23 cellular contexts compared by ENCODE assay signal in the genomic region with DNA sequence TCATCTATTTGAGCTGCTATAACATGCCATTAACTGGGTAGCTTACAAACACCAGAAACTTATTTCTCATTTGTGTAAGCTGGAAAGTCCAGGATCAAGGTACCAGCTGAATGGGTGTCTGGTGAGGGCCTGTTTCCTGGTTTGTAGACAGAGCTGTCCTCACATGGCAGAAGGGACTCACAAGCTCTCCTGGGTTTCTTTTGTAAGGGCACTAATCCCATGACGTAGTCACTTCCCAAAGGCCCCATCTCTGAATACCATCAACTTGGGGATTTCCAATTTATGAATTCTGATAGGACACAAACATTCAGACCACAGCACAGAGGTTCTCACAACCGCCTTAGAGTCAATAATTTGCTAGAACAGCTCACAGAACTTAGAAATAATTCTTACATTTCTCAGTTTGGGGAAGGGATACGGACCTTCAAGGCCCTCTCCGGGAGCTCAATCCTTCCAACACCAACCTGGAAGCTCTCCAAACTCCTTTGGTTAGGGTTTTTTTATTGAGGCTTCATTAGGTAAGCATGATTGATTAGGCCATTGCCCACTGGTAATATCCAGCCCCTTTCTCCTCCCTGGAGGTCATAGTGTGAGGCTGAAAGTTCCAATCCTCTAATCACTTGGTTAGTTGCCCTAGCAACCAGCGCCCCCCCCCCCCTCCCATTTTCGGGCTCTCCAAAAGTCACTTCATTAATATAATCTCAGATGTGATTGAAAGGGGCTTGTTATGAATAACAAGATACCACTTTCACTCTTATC. TPM values are rescaled to one million over a fixed set of nuclear protein-coding genes. Genes with fewer than 3 reads are reported as not detected.
DNase-seq lines count a peak whose midpoint lies in the region; ATAC-seq, FAIRE-seq and TF ChIP-seq lines count a peak whose summit lies in the region.
"Had no signal": no experiment of that assay in that cellular context is flagged by ENCODE, and none has a peak within 500 bp of the region (broad histone marks: within the 10 kb centered on the region; RNA-seq: fewer than 3 reads in every experiment).

No MANE protein-coding gene starts in this region.

- TF ChIP-seq CTCF in HepG2 (CRISPR knock-in tag; IDR thresholded peaks at IDR 0.05) (no peak), right lobe of liver (IDR thresholded peaks at IDR 0.05) (no peak)

- peaks cover 11% of the 10 kb centered on the region for H3K79me2 ChIP-seq in HepG2 (ENCODE audit: insufficient read depth, low read length)

- no peak for FAIRE-seq in HepG2 (lab: Jason Lieb, UNC)
- FAIRE-seq: kidney had no signal

- no peak overlapping the region for H3K4me2 ChIP-seq in HepG2 (ENCODE audit: low read depth, low read length)

- H3K4me1 Mint-ChIP-seq in activated CD8-positive, alpha-beta memory T cell treated with anti-CD3 and anti-CD28 coated beads, Interleukin-2, amount 10 ng/mL, durations not matched to agents 7 days and 5 days = peaks cover 7% of the 10 kb centered on the region

- no TSS peak for BruUV-seq in HepG2 (replicated peaks; lab: Mats Ljungman, UMichigan)

- no peak overlapping the region for H3K27ac Mint-ChIP-seq in activated CD8-positive, alpha-beta memory T cell treated with anti-CD3 and anti-CD28 coated beads, Interleukin-2, amount 10 ng/mL, durations not matched to agents 7 days and 5 days
- H3K27ac Mint-ChIP-seq: activated CD8-positive, alpha-beta T cell treated with anti-CD3 and anti-CD28 coated beads for 36 hours; activated naive CD4-positive, alpha-beta T cell treated with anti-CD3 and anti-CD28 coated beads for 36 hours had no signal

- CTCF ChIA-PET in HepG2 (lab: Yijun Ruan, JAX; ENCODE audit: low intra/inter-chr PET ratio, low total read pairs) = no interaction called here
- CTCF ChIA-PET in activated CD8-positive, alpha-beta memory T cell treated with anti-CD3 and anti-CD28 coated beads, Interleukin-2, amount 10 ng/mL, durations not matched to agents 7 days and 5 days (lab: Charles Lee) = interaction anchor here (0.9 kb wide), 1 partner anchor 14 kb away, joined by 3 read pairs; no protein-coding TSS in a partner anchor

- H3K36me3 Mint-ChIP-seq in activated CD8-positive, alpha-beta memory T cell treated with anti-CD3 and anti-CD28 coated beads, Interleukin-2, amount 10 ng/mL, durations not matched to agents 7 days and 5 days = peaks cover 10% of the 10 kb centered on the region

- 0 out of 2 replicates have a peak, but pooled peaks cover 5% of the 10 kb centered on the region for H4K20me1 ChIP-seq in HepG2 (ENCODE audit: insufficient read depth, low read length)

- no peak overlapping the region for H3K4me3 Mint-ChIP-seq in activated CD8-positive, alpha-beta memory T cell treated with anti-CD3 and anti-CD28 coated beads, Interleukin-2, amount 10 ng/mL, durations not matched to agents 7 days and 5 days
- H3K4me3 Mint-ChIP-seq: activated CD8-positive, alpha-beta T cell treated with anti-CD3 and anti-CD28 coated beads for 36 hours; activated naive CD4-positive, alpha-beta T cell treated with anti-CD3 and anti-CD28 coated beads for 36 hours; activated T-cell treated with anti-CD3 and anti-CD28 coated beads, Interleukin-2, amount 50 U/mL, for 4 hours had no signal

- intact Hi-C loops in HepG2 (cut with micrococcal nuclease; ENCODE audit: unreplicated experiment) = no loop called here
- intact Hi-C loops in right lobe of liver (cut with DNase I) = no loop called here

- no peak overlapping the region for H2AFZ ChIP-seq in HepG2 (ENCODE audit: low read length)

- POLR2A ChIA-PET in HepG2 (lab: Yijun Ruan, JAX) = interaction anchor here (0.8 kb wide), 1 partner anchor 43 kb away, joined by 4 read pairs; no protein-coding TSS in a partner anchor

- TF ChIP-seq RAD21 in HepG2 (CRISPR knock-in tag; IDR thresholded peaks at IDR 0.05) = no peak

- H3K4me3 ChIP-seq in HepG2 (replicated peaks in 1 of 3; ENCODE audit: insufficient read depth in 1 of 3, low read depth in 2 of 3, low read length in 3 of 3) (no peak overlapping the region), right lobe of liver (no peak overlapping the region)
- H3K4me3 ChIP-seq: spleen, upper lobe of right lung had no signal

- peak overlapping the region; percentile 17 for H3K27ac ChIP-seq in HepG2 (ENCODE audit: extremely low read length, insufficient read depth, low read length)
- no peak overlapping the region for H3K27ac ChIP-seq in right lobe of liver
- H3K27ac ChIP-seq: foreskin keratinocyte, spleen, upper lobe of right lung had no signal

- DNase-seq in HepG2 (ENCODE audit: low spot score) = no peak
- no peak for DNase-seq in right lobe of liver
- DNase-seq in activated T-cell treated with anti-CD3 and anti-CD28 coated beads, Interleukin-2, amount 50 U/mL, for 48 hours = no peak
- DNase-seq in activated CD8-positive, alpha-beta memory T cell treated with anti-CD3 and anti-CD28 coated beads, Interleukin-2, amount 10 ng/mL, durations not matched to agents 7 days and 5 days = no peak
- no peak for DNase-seq in COLO829 (ENCODE audit: low spot score)
- DNase-seq: activated CD8-positive, alpha-beta T cell treated with anti-CD3 and anti-CD28 coated beads for 36 hours; activated naive CD4-positive, alpha-beta T cell treated with anti-CD3 and anti-CD28 coated beads for 36 hours; activated T-cell treated with anti-CD3 and anti-CD28 coated beads, Interleukin-2, amount 50 U/mL, for 4 hours; aorta; Caco-2; DND-41; foreskin keratinocyte; kidney; NCI-H1417; NCI-H2107; NCI-H510A treated with DMSO at 0.1 percent for 48 hours; nucleus accumbens; spleen; stimulated activated CD4-positive, alpha-beta T cell treated with anti-CD3 and anti-CD28 coated beads, Interleukin-4, amount 100 ng/mL, for 24 hours; upper lobe of right lung had no signal

- H3K4me1 ChIP-seq in HepG2 (ENCODE audit: insufficient read depth, low read length) = peaks cover 20% of the 10 kb centered on the region
- H3K4me1 ChIP-seq in right lobe of liver = peaks cover 0 to 4% (median 0%) of the 10 kb centered on the region in 4 donors
- H3K4me1 ChIP-seq: Caco-2, foreskin keratinocyte, upper lobe of right lung had no signal

- TF ChIP-seq POLR2A in HepG2 (IDR thresholded peaks at IDR 0.05; ENCODE audit: insufficient read depth in 1 of 2, low read depth in 2 of 2, low read length in 2 of 2) (no peak), right lobe of liver (IDR thresholded peaks at IDR 0.05) (no peak)

- H3K9me3 ChIP-seq in HepG2 (ENCODE audit: low read length) = no peaks in the 10 kb centered on the region
- no peaks in the 10 kb centered on the region for H3K9me3 ChIP-seq in right lobe of liver
- H3K9me3 ChIP-seq: Caco-2, spleen, upper lobe of right lung had no signal

- ATAC-seq in HepG2 = no peak
- ATAC-seq in right lobe of liver = no peak
- ATAC-seq in GM21825 (IDR thresholded peaks at IDR 0.05; ENCODE audit: unreplicated experiment) = peak; percentile 63
- peak; percentile 55 for ATAC-seq in HG03460 (IDR thresholded peaks at IDR 0.05; ENCODE audit: unreplicated experiment)
- no peak for ATAC-seq in HG02870 (IDR thresholded peaks at IDR 0.05; ENCODE audit: unreplicated experiment)
- ATAC-seq in activated CD8-positive, alpha-beta memory T cell treated with anti-CD3 and anti-CD28 coated beads, Interleukin-2, amount 10 ng/mL, durations not matched to agents 7 days and 5 days = no peak
- ATAC-seq: activated CD8-positive, alpha-beta T cell treated with anti-CD3 and anti-CD28 coated beads for 36 hours; activated T-cell treated with anti-CD3 and anti-CD28 coated beads, Interleukin-2, amount 50 U/mL, for 4 hours; foreskin keratinocyte; upper lobe of right lung had no signal

- H3K36me3 ChIP-seq in HepG2 (replicated peaks in 1 of 2; ENCODE audit: control insufficient read depth in 1 of 2, insufficient read depth in 2 of 2, low read length in 2 of 2) = peaks cover 0 to 9% of the 10 kb centered on the region in 2 experiments; a peak in 1 of 5 replicates
- H3K36me3 ChIP-seq in right lobe of liver = no peaks in the 10 kb centered on the region
- H3K36me3 ChIP-seq: upper lobe of right lung had no signal

- H3K9me3 Mint-ChIP-seq in activated CD8-positive, alpha-beta memory T cell treated with anti-CD3 and anti-CD28 coated beads, Interleukin-2, amount 10 ng/mL, durations not matched to agents 7 days and 5 days (ENCODE audit: low read depth) = no peaks in the 10 kb centered on the region
- H3K9me3 Mint-ChIP-seq: activated CD8-positive, alpha-beta T cell treated with anti-CD3 and anti-CD28 coated beads for 36 hours; activated naive CD4-positive, alpha-beta T cell treated with anti-CD3 and anti-CD28 coated beads for 36 hours; activated T-cell treated with anti-CD3 and anti-CD28 coated beads, Interleukin-2, amount 50 U/mL, for 4 hours had no signal

- no peak overlapping the region for H3K9ac ChIP-seq in HepG2 (ENCODE audit: insufficient read depth, low read depth, low read length)

- in situ Hi-C loops in HepG2 (cut with HindIII; ENCODE audit: extremely low pct_ligation_motif_present, low pct_unique_long_range_greater_than_20kb) = no loop called here

- TF ChIP-seq EP300 in HepG2 (IDR thresholded peaks at IDR 0.05; ENCODE audit: low read depth in 2 of 2, low read length in 2 of 2) (no peak), HepG2 (CRISPR knock-in tag; IDR thresholded peaks at IDR 0.05; ENCODE audit: borderline replicate concordance) (no peak)

- 94% methylated on average over 5 of the region's 6 CpGs for WGBS in HepG2 (ENCODE audit: low lambda C conversion rate)
- 85% methylated on average over 4 of the region's 6 CpGs for WGBS in right lobe of liver (ENCODE audit: insufficient coverage, low coverage, low lambda C conversion rate, missing lambda C conversion rate)

- no peaks in the 10 kb centered on the region for H3K27me3 ChIP-seq in HepG2 (ENCODE audit: control insufficient read depth in 1 of 2, insufficient read depth in 2 of 2, low read length in 2 of 2)
- no peaks in the 10 kb centered on the region for H3K27me3 ChIP-seq in right lobe of liver
- H3K27me3 ChIP-seq: foreskin keratinocyte, spleen, upper lobe of right lung had no signal

- no peaks in the 10 kb centered on the region for H3K27me3 Mint-ChIP-seq in activated CD8-positive, alpha-beta memory T cell treated with anti-CD3 and anti-CD28 coated beads, Interleukin-2, amount 10 ng/mL, durations not matched to agents 7 days and 5 days
- H3K27me3 Mint-ChIP-seq: activated CD8-positive, alpha-beta T cell treated with anti-CD3 and anti-CD28 coated beads for 36 hours had no signal

RNA-seq across cellular contexts. Expression of a gene that starts 7.6 kb away (rescaled TPM):
- total RNA-seq in HepG2 (2016; rRNA removed; fragmentation: Illumina TruSeq; extraction: Trizol) = 306 and 476 TPM in 2 replicates
- total RNA-seq in HepG2 (2016; cell fraction: cytosol; rRNA removed; fragmentation: Illumina TruSeq; extraction: Trizol; ENCODE audit: low read depth) = 42.9 and 56.4 TPM in 2 replicates
- 309 and 474 TPM in 2 replicates for total RNA-seq in HepG2 (2016; cell fraction: insoluble cytoplasmic fraction; rRNA removed; fragmentation: Illumina TruSeq; extraction: Trizol)
- total RNA-seq in HepG2 (2016; cell fraction: membrane; rRNA removed; fragmentation: Illumina TruSeq; extraction: Trizol) = 79.1 and 92.3 TPM in 2 replicates
- total RNA-seq in HepG2 (2016; cell fraction: nucleus; rRNA removed; fragmentation: Illumina TruSeq; extraction: Trizol) = 126 TPM in 2 replicates
- 95.9 and 102 TPM in 2 replicates for polyA plus RNA-seq in HepG2 (2011; rRNA removed)
- polyA plus RNA-seq in HepG2 (2011; cell fraction: cytosol; rRNA removed) = 43.2 and 82.0 TPM in 2 replicates
- 19.9 and 31.3 TPM in 2 replicates for polyA plus RNA-seq in HepG2 (2011; cell fraction: nucleus; rRNA removed)
- polyA plus RNA-seq in HepG2 (2012) = 102 and 153 TPM in 2 replicates
- polyA plus RNA-seq in HepG2 (2016; cell fraction: cytosol; fragmentation: Illumina TruSeq; extraction: Trizol; ENCODE audit: low read depth) = 26.1 and 28.0 TPM in 2 replicates
- polyA plus RNA-seq in HepG2 (2016; cell fraction: insoluble cytoplasmic fraction; fragmentation: Illumina TruSeq; extraction: Trizol; ENCODE audit: low read depth) = 484 and 519 TPM in 2 replicates
- polyA plus RNA-seq in HepG2 (2016; cell fraction: membrane; fragmentation: Illumina TruSeq; extraction: Trizol; ENCODE audit: low read depth) = 42.3 and 49.5 TPM in 2 replicates
- 166 and 181 TPM in 2 replicates for polyA plus RNA-seq in HepG2 (2016; cell fraction: nucleus; fragmentation: Illumina TruSeq; extraction: Trizol; ENCODE audit: insufficient read depth, low read depth)
- 73.7 and 236 TPM in 2 replicates for polyA minus RNA-seq in HepG2 (2011; rRNA and poly(A)+ RNA removed; ENCODE audit: low replicate concordance)
- 80.4 and 96.1 TPM in 2 replicates for polyA minus RNA-seq in HepG2 (2011; cell fraction: cytosol; rRNA and poly(A)+ RNA removed)
- 51.5 and 96.6 TPM in 2 replicates for polyA minus RNA-seq in HepG2 (2011; cell fraction: nucleus; rRNA and poly(A)+ RNA removed)
- total RNA-seq in right lobe of liver = 100 to 1,000 TPM in 2 of 6 experiments, 10 to 100 TPM in 4; 60.1 to 130 (median 93.9) TPM
- 100 to 1,000 TPM; 160 to 215 TPM for total RNA-seq in activated CD8-positive, alpha-beta memory T cell treated with anti-CD3 and anti-CD28 coated beads, Interleukin-2, amount 10 ng/mL, durations not matched to agents 7 days and 5 days

RNA-seq across cellular contexts. Expression of a gene that starts 16.0 kb away (rescaled TPM):
- total RNA-seq in HepG2 (2016; rRNA removed; fragmentation: Illumina TruSeq; extraction: Trizol) (44.9 and 54.0 TPM in 2 replicates), right lobe of liver (10 to 100 TPM; 11.4 to 23.2 (median 15.3) TPM)
- 13.8 and 14.5 TPM in 2 replicates for total RNA-seq in HepG2 (2016; cell fraction: cytosol; rRNA removed; fragmentation: Illumina TruSeq; extraction: Trizol; ENCODE audit: low read depth)
- 42.9 and 56.1 TPM in 2 replicates for total RNA-seq in HepG2 (2016; cell fraction: insoluble cytoplasmic fraction; rRNA removed; fragmentation: Illumina TruSeq; extraction: Trizol)
- 24.3 and 24.9 TPM in 2 replicates for total RNA-seq in HepG2 (2016; cell fraction: membrane; rRNA removed; fragmentation: Illumina TruSeq; extraction: Trizol)
- 26.7 and 27.1 TPM in 2 replicates for total RNA-seq in HepG2 (2016; cell fraction: nucleus; rRNA removed; fragmentation: Illumina TruSeq; extraction: Trizol)
- 22.4 and 23.1 TPM in 2 replicates for polyA plus RNA-seq in HepG2 (2011; rRNA removed)
- 13.4 and 19.6 TPM in 2 replicates for polyA plus RNA-seq in HepG2 (2011; cell fraction: cytosol; rRNA removed)
- 14.2 and 19.9 TPM in 2 replicates for polyA plus RNA-seq in HepG2 (2011; cell fraction: nucleus; rRNA removed)
- 27.9 and 33.6 TPM in 2 replicates for polyA plus RNA-seq in HepG2 (2012)
- 10.1 and 11.8 TPM in 2 replicates for polyA plus RNA-seq in HepG2 (2016; cell fraction: cytosol; fragmentation: Illumina TruSeq; extraction: Trizol; ENCODE audit: low read depth)
- polyA plus RNA-seq in HepG2 (2016; cell fraction: insoluble cytoplasmic fraction; fragmentation: Illumina TruSeq; extraction: Trizol; ENCODE audit: low read depth) = 53.4 and 56.9 TPM in 2 replicates
- polyA plus RNA-seq in HepG2 (2016; cell fraction: membrane; fragmentation: Illumina TruSeq; extraction: Trizol; ENCODE audit: low read depth) = 20.0 and 20.3 TPM in 2 replicates
- 42.2 and 47.7 TPM in 2 replicates for polyA plus RNA-seq in HepG2 (2016; cell fraction: nucleus; fragmentation: Illumina TruSeq; extraction: Trizol; ENCODE audit: insufficient read depth, low read depth)
- polyA minus RNA-seq in HepG2 (2011; rRNA and poly(A)+ RNA removed; ENCODE audit: low replicate concordance) = 14.2 and 29.7 TPM in 2 replicates
- 7.2 and 11.6 TPM in 2 replicates for polyA minus RNA-seq in HepG2 (2011; cell fraction: cytosol; rRNA and poly(A)+ RNA removed)
- 34.4 and 47.7 TPM in 2 replicates for polyA minus RNA-seq in HepG2 (2011; cell fraction: nucleus; rRNA and poly(A)+ RNA removed)
- 10 to 100 TPM; 38.0 to 44.5 TPM for total RNA-seq in activated CD8-positive, alpha-beta memory T cell treated with anti-CD3 and anti-CD28 coated beads, Interleukin-2, amount 10 ng/mL, durations not matched to agents 7 days and 5 days

RNA-seq across cellular contexts. Expression of a gene that starts 59.0 kb away (rescaled TPM):
- total RNA-seq in HepG2 (2016; rRNA removed; fragmentation: Illumina TruSeq; extraction: Trizol) (36.6 and 51.5 TPM in 2 replicates), right lobe of liver (10 to 100 TPM in 2 of 6 experiments, 1 to 10 TPM in 4; 7.0 to 10.4 (median 8.5) TPM)
- 3.1 and 3.9 TPM in 2 replicates for total RNA-seq in HepG2 (2016; cell fraction: cytosol; rRNA removed; fragmentation: Illumina TruSeq; extraction: Trizol; ENCODE audit: low read depth)
- 36.2 and 50.8 TPM in 2 replicates for total RNA-seq in HepG2 (2016; cell fraction: insoluble cytoplasmic fraction; rRNA removed; fragmentation: Illumina TruSeq; extraction: Trizol)
- 8.5 and 9.5 TPM in 2 replicates for total RNA-seq in HepG2 (2016; cell fraction: membrane; rRNA removed; fragmentation: Illumina TruSeq; extraction: Trizol)
- total RNA-seq in HepG2 (2016; cell fraction: nucleus; rRNA removed; fragmentation: Illumina TruSeq; extraction: Trizol) = 17.2 and 19.0 TPM in 2 replicates
- 12.4 and 12.9 TPM in 2 replicates for polyA plus RNA-seq in HepG2 (2011; rRNA removed)
- polyA plus RNA-seq in HepG2 (2011; cell fraction: cytosol; rRNA removed) = 7.3 and 9.6 TPM in 2 replicates
- 4.2 and 5.2 TPM in 2 replicates for polyA plus RNA-seq in HepG2 (2011; cell fraction: nucleus; rRNA removed)
- polyA plus RNA-seq in HepG2 (2012) = 10.5 and 14.2 TPM in 2 replicates
- 1.4 and 1.8 TPM in 2 replicates for polyA plus RNA-seq in HepG2 (2016; cell fraction: cytosol; fragmentation: Illumina TruSeq; extraction: Trizol; ENCODE audit: low read depth)
- 30.6 and 31.7 TPM in 2 replicates for polyA plus RNA-seq in HepG2 (2016; cell fraction: insoluble cytoplasmic fraction; fragmentation: Illumina TruSeq; extraction: Trizol; ENCODE audit: low read depth)
- 2.9 and 3.4 TPM in 2 replicates for polyA plus RNA-seq in HepG2 (2016; cell fraction: membrane; fragmentation: Illumina TruSeq; extraction: Trizol; ENCODE audit: low read depth)
- polyA plus RNA-seq in HepG2 (2016; cell fraction: nucleus; fragmentation: Illumina TruSeq; extraction: Trizol; ENCODE audit: insufficient read depth, low read depth) = 15.2 TPM in 2 replicates
- 13.5 and 23.0 TPM in 2 replicates for polyA minus RNA-seq in HepG2 (2011; rRNA and poly(A)+ RNA removed; ENCODE audit: low replicate concordance)
- 13.7 and 17.2 TPM in 2 replicates for polyA minus RNA-seq in HepG2 (2011; cell fraction: cytosol; rRNA and poly(A)+ RNA removed)
- polyA minus RNA-seq in HepG2 (2011; cell fraction: nucleus; rRNA and poly(A)+ RNA removed) = 13.6 and 16.0 TPM in 2 replicates
- total RNA-seq in activated CD8-positive, alpha-beta memory T cell treated with anti-CD3 and anti-CD28 coated beads, Interleukin-2, amount 10 ng/mL, durations not matched to agents 7 days and 5 days = 10 to 100 TPM; 20.0 to 23.0 TPM

Comparison
In these comparisons a context has a peak if more than half of its experiments do, and no peak if none do; other contexts are left out.
1. ATAC-seq: peak in GM21825 (single experiment) and HG03460 (single experiment); none in HepG2 (single experiment), right lobe of liver (0 of 4), HG02870 (single experiment) and activated CD8-positive, alpha-beta memory T cell treated with anti-CD3 and anti-CD28 coated beads, Interleukin-2, amount 10 ng/mL, durations not matched to agents 7 days and 5 days (single experiment).